In genomic region chr1:172270605-172271004, GRCh38 we compare ENCODE assay signal across 1 cellular context.
TF ChIP-seq lines count a peak whose summit lies in the region.

No MANE protein-coding gene starts in this region.

TF ChIP-seq in IMR-90, 13 proteins besides CTCF, POLR2A, EP300 and RAD21:
- TF ChIP-seq CEBPB (IDR thresholded peaks at IDR 0.05; ENCODE audit: low read depth, low read length) (no peak), MAZ (IDR thresholded peaks at IDR 0.05; ENCODE audit: borderline replicate concordance, low read depth, low read length) (no peak), BHLHE40 (IDR thresholded peaks at IDR 0.05; ENCODE audit: low read depth, low read length) (no peak), MXI1 (IDR thresholded peaks at IDR 0.05; ENCODE audit: borderline replicate concordance, low read depth, low read length) (no peak), RFX5 (IDR thresholded peaks at IDR 0.05; ENCODE audit: low read depth, low read length) (no peak), RCOR1 (IDR thresholded peaks at IDR 0.05; ENCODE audit: insufficient replicate concordance, low read length) (no peak), FOS (IDR thresholded peaks at IDR 0.05; ENCODE audit: low read depth, low read length) (no peak)
- TF ChIP-seq, protein P1, sequence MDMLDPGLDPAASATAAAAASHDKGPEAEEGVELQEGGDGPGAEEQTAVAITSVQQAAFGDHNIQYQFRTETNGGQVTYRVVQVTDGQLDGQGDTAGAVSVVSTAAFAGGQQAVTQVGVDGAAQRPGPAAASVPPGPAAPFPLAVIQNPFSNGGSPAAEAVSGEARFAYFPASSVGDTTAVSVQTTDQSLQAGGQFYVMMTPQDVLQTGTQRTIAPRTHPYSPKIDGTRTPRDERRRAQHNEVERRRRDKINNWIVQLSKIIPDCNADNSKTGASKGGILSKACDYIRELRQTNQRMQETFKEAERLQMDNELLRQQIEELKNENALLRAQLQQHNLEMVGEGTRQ (IDR thresholded peaks at IDR 0.05; ENCODE audit: low read depth, low read length), result no peak
